Comparison of ENCODE assay signal across 1 cellular context in the genomic region with DNA sequence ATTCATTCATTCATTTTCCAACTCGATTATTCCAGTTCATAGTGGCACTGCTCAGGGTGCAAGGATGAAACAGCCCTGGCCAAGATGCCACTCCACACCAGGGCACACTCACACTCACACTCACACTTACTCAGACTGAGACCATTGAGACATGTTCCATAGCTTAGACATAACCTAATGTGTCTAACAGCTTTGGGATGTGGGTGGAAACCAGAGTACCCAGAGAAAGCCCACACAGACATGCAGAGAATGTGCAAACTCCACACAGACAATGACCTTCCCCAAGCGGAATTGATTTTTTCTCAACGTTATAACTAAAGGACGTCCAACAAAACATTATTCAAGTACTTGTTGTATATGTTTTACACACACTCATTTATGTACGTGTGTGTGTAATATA.
TF ChIP-seq lines count a peak whose summit lies in the region.

No MANE protein-coding gene starts in this region.

TF ChIP-seq in WTC11, 78 proteins besides CTCF, POLR2A, EP300 and RAD21 (continued from another document):
- no peak for TF ChIP-seq ATF2 (CRISPR knock-in tag; IDR thresholded peaks at IDR 0.05; ENCODE audit: borderline replicate concordance, low read depth)
- no peak for TF ChIP-seq FOXJ3 (CRISPR knock-in tag; IDR thresholded peaks at IDR 0.05; ENCODE audit: borderline replicate concordance)
- TF ChIP-seq EMX1 (CRISPR knock-in tag; IDR thresholded peaks at IDR 0.05), result no peak
- no peak for TF ChIP-seq ATF6 (CRISPR knock-in tag; IDR thresholded peaks at IDR 0.05)
- TF ChIP-seq, protein P1, sequence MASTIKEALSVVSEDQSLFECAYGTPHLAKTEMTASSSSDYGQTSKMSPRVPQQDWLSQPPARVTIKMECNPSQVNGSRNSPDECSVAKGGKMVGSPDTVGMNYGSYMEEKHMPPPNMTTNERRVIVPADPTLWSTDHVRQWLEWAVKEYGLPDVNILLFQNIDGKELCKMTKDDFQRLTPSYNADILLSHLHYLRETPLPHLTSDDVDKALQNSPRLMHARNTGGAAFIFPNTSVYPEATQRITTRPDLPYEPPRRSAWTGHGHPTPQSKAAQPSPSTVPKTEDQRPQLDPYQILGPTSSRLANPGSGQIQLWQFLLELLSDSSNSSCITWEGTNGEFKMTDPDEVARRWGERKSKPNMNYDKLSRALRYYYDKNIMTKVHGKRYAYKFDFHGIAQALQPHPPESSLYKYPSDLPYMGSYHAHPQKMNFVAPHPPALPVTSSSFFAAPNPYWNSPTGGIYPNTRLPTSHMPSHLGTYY (CRISPR knock-in tag; IDR thresholded peaks at IDR 0.05), result no peak
- no peak for TF ChIP-seq ZNF121 (CRISPR knock-in tag; IDR thresholded peaks at IDR 0.05)
- TF ChIP-seq, protein P2, sequence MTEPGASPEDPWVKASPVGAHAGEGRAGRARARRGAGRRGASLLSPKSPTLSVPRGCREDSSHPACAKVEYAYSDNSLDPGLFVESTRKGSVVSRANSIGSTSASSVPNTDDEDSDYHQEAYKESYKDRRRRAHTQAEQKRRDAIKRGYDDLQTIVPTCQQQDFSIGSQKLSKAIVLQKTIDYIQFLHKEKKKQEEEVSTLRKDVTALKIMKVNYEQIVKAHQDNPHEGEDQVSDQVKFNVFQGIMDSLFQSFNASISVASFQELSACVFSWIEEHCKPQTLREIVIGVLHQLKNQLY (CRISPR knock-in tag; IDR thresholded peaks at IDR 0.05), result no peak
- no peak for TF ChIP-seq ZNF425 (CRISPR knock-in tag; conservative IDR thresholded peaks at IDR 0.05)
- TF ChIP-seq SOX15 (CRISPR knock-in tag; IDR thresholded peaks at IDR 0.05), result no peak
TF ChIP-seq in WTC11: peak in this region for 0.
